Comparison of ENCODE assay signal across 8 cellular contexts in genomic region chrX:46837543-46838481, GRCh38. TPM values are rescaled to one million over a fixed set of nuclear protein-coding genes. Genes with fewer than 3 reads are reported as not detected.
DNase-seq lines count a peak whose midpoint lies in the region; FAIRE-seq and TF ChIP-seq lines count a peak whose summit lies in the region.

No MANE protein-coding gene starts in this region.

- TF ChIP-seq CTCF in kidney (IDR thresholded peaks at IDR 0.05; ENCODE audit: borderline replicate concordance, extremely low read depth, insufficient read depth): no peak
- no peak for TF ChIP-seq CTCF in suprapubic skin (IDR thresholded peaks at IDR 0.05)
- no peak for TF ChIP-seq CTCF in D721Med (IDR thresholded peaks at IDR 0.05; ENCODE audit: insufficient read depth, missing control alignments)

- no peak for TF ChIP-seq EP300 in suprapubic skin (IDR thresholded peaks at IDR 0.05)

- H3K36me3 ChIP-seq in kidney (ENCODE audit: control insufficient read depth in 1 of 2, insufficient read depth in 2 of 2, low read length in 2 of 2) (no peaks in the 10 kb centered on the region), suprapubic skin (no peaks in the 10 kb centered on the region)

- H3K9ac ChIP-seq in kidney (ENCODE audit: low read length in 2 of 2): peak overlapping the region; percentile 63 to 89

- no peaks in the 10 kb centered on the region for H3K27me3 ChIP-seq in suprapubic skin

- H3K27me3 Mint-ChIP-seq in activated naive CD4-positive, alpha-beta T cell treated with anti-CD3 and anti-CD28 coated beads, Interleukin-2, amount 10 ng/mL, durations not matched to agents 7 days and 5 days: peaks cover 7% of the 10 kb centered on the region

- H3K9me3 Mint-ChIP-seq in activated naive CD4-positive, alpha-beta T cell treated with anti-CD3 and anti-CD28 coated beads, Interleukin-2, amount 10 ng/mL, durations not matched to agents 7 days and 5 days: no peaks in the 10 kb centered on the region

- peak overlapping the region; percentile 38 for H3K27ac ChIP-seq in adipose tissue (ENCODE audit: low read depth, low read length)
- peak overlapping the region; percentile 69 to 78 for H3K27ac ChIP-seq in kidney (ENCODE audit: low read depth in 2 of 2, low read length in 2 of 2)
- peak overlapping the region; percentile 93 for H3K27ac ChIP-seq in suprapubic skin

- H3K27ac Mint-ChIP-seq in activated naive CD4-positive, alpha-beta T cell treated with anti-CD3 and anti-CD28 coated beads, Interleukin-2, amount 10 ng/mL, durations not matched to agents 7 days and 5 days: peak overlapping the region; percentile 96

- intact Hi-C loops in kidney (cut with DNase I): no loop called here

- no peak for TF ChIP-seq POLR2A in suprapubic skin (IDR thresholded peaks at IDR 0.05)

- 1 to 33% (median 3%) methylated on average over 20 of the region's 20 CpGs for WGBS in adipose tissue, 3 donors
- 35% methylated on average over 20 of the region's 20 CpGs for WGBS in suprapubic skin

- H3K4me3 Mint-ChIP-seq in activated naive CD4-positive, alpha-beta T cell treated with anti-CD3 and anti-CD28 coated beads, Interleukin-2, amount 10 ng/mL, durations not matched to agents 7 days and 5 days: peak overlapping the region; percentile 98

- H3K4me1 ChIP-seq in kidney (ENCODE audit: control insufficient read depth in 1 of 2, insufficient read depth in 1 of 2, low read depth in 1 of 2, low read length in 2 of 2) (no peaks in the 10 kb centered on the region), suprapubic skin (peaks cover 20% of the 10 kb centered on the region)

- CTCF ChIA-PET in activated naive CD4-positive, alpha-beta T cell treated with anti-CD3 and anti-CD28 coated beads, Interleukin-2, amount 10 ng/mL, durations not matched to agents 7 days and 5 days (lab: Charles Lee): interaction anchor here (0.6 kb wide), 1 partner anchor 74 kb away, joined by 3 read pairs; no protein-coding TSS in a partner anchor

- peaks cover 3% of the 10 kb centered on the region for H3K36me3 Mint-ChIP-seq in activated naive CD4-positive, alpha-beta T cell treated with anti-CD3 and anti-CD28 coated beads, Interleukin-2, amount 10 ng/mL, durations not matched to agents 7 days and 5 days

- H3K4me3 ChIP-seq in kidney (ENCODE audit: low read length in 2 of 2) (peak overlapping the region; percentile 82 to 85), suprapubic skin (peak overlapping the region; percentile 73)

- H3K4me1 Mint-ChIP-seq in activated naive CD4-positive, alpha-beta T cell treated with anti-CD3 and anti-CD28 coated beads, Interleukin-2, amount 10 ng/mL, durations not matched to agents 7 days and 5 days: peaks cover 11% of the 10 kb centered on the region

- FAIRE-seq in kidney (lab: Jason Lieb, UNC): no peak
- no peak for FAIRE-seq in D721Med (lab: Jason Lieb, UNC)

- no peak for DNase-seq in activated naive CD4-positive, alpha-beta T cell treated with anti-CD3 and anti-CD28 coated beads, Interleukin-2, amount 10 ng/mL, durations not matched to agents 7 days and 5 days
- no peak for DNase-seq in activated naive CD4-positive, alpha-beta T cell (lab: John Stamatoyannopoulos, UW)
- DNase-seq in NCI-H1105 treated with DMSO at 0.1 percent for 48 hours (lab: John Stamatoyannopoulos, UW) (peak; percentile 6), kidney (no peak), suprapubic skin (ENCODE audit: low spot score in 2 of 2) (no peak), D721Med (ENCODE audit: insufficient read length, low spot score) (no peak), NCI-H1436 treated with DMSO at 0.1 percent for 48 hours (lab: John Stamatoyannopoulos, UW) (no peak)

- H3K9me3 ChIP-seq in kidney (ENCODE audit: control insufficient read depth in 1 of 2, low read length in 2 of 2): no peaks in the 10 kb centered on the region
- no peaks in the 10 kb centered on the region for H3K9me3 ChIP-seq in suprapubic skin

RNA-seq across cellular contexts. Expression of gene RP2, which starts 1.0 kb away (rescaled TPM):
- polyA plus RNA-seq in adipose tissue (1 to 10 TPM; 2.0 to 8.8 (median 6.2) TPM), kidney (ENCODE audit: insufficient read depth, low read depth, low replicate concordance) (2.8 TPM)
- total RNA-seq in kidney (10.0 TPM), suprapubic skin (1 to 10 TPM; 5.1 to 8.3 (median 6.3) TPM)

Comparison
In these comparisons a context has a peak if more than half of its experiments do, and no peak if none do; other contexts are left out.
1. H3K27ac ChIP-seq: peak in every context shown above with its lines; median percentile 93 in suprapubic skin; 74 in kidney; 38 in adipose tissue.